28 cellular contexts compared by ENCODE assay signal in genomic region chr12:85275359-85275758, GRCh38. TPM values are rescaled to one million over a fixed set of nuclear protein-coding genes. Genes with fewer than 3 reads are reported as not detected.
A peak's percentile ranks its signal among the peaks of the same experiment; 100 is the strongest.
DNase-seq lines count a peak whose midpoint lies in the region; ATAC-seq, FAIRE-seq and TF ChIP-seq lines count a peak whose summit lies in the region.
"Had no signal": no experiment of that assay in that cellular context is flagged by ENCODE, and none has a peak within 500 bp of the region (broad histone marks: within the 10 kb centered on the region; RNA-seq: fewer than 3 reads in every experiment).

No MANE protein-coding gene starts in this region.

- TF ChIP-seq CTCF in A549 (IDR thresholded peaks at IDR 0.05), result no peak
- TF ChIP-seq CTCF in MM.1S (IDR thresholded peaks at IDR 0.05; ENCODE audit: low read length), result no peak
- TF ChIP-seq CTCF in mesothelial cell of epicardium (IDR thresholded peaks at IDR 0.05; ENCODE audit: unreplicated experiment), result no peak
- no peak for TF ChIP-seq CTCF in Peyer's patch (IDR thresholded peaks at IDR 0.05)

- no peak for FAIRE-seq in A549 (lab: Jason Lieb, UNC)
- FAIRE-seq: endometrium, GM18507, RCC 7860, TTC549 had no signal

- 0 out of 2 replicates have a peak, but pooled peaks cover 5% of the 10 kb centered on the region for H3F3A ChIP-seq in MM.1S (ENCODE audit: insufficient read depth, low read length)

- H3K4me3 Mint-ChIP-seq in mesothelial cell of epicardium, result no peak overlapping the region
- H3K4me3 Mint-ChIP-seq: activated naive CD8-positive, alpha-beta T cell treated with anti-CD3 and anti-CD28 coated beads for 36 hours; naive thymus-derived CD4-positive, alpha-beta T cell had no signal

- H3K9me3 Mint-ChIP-seq in mesothelial cell of epicardium, result no peaks in the 10 kb centered on the region

- WGBS in A549 (ENCODE audit: missing lambda C conversion rate), result 24% methylated on average over 2 of the region's 2 CpGs

- no peaks in the 10 kb centered on the region for H3K9me2 ChIP-seq in MM.1S (replicated peaks; ENCODE audit: insufficient read depth, low read length)

- H3K4me1 ChIP-seq in A549 (peaks cover 5% of the 10 kb centered on the region; the same call in 1 of the 3 replicates), MM.1S (ENCODE audit: low read length) (peaks cover 7% of the 10 kb centered on the region; the same call in 1 of the 2 replicates), adipocyte (ENCODE audit: control insufficient read depth, insufficient read depth, low read length) (peaks cover 8% of the 10 kb centered on the region), Peyer's patch (peaks cover 0 to 10% (median 0%) of the 10 kb centered on the region in 4 donors)
- H3K4me1 ChIP-seq: SJCRH30 had no signal

- H3K27ac ChIP-seq in A549 (peak overlapping the region in 1 of 2 experiments; percentile 44; a peak in 2 of 6 replicates), MM.1S (ENCODE audit: low read length) (no peak overlapping the region), Peyer's patch (no peak overlapping the region)
- H3K27ac ChIP-seq: ascending aorta; BLaER1 treated with 17β-estradiol and CSF1 and Interleukin-3, amounts not matched to agents 10 nM and 100 nM; left ventricle myocardium inferior; SJCRH30; transverse colon had no signal

- no peak overlapping the region for H2AFZ ChIP-seq in MM.1S (ENCODE audit: low read length)

- POLR2A ChIA-PET in A549 (lab: Yijun Ruan, JAX), result no interaction called here

- TF ChIP-seq EP300 in A549 (IDR thresholded peaks at IDR 0.05), result no peak

- TF ChIP-seq POLR2A in A549 (IDR thresholded peaks at IDR 0.05; ENCODE audit: low read length) (no peak), Peyer's patch (IDR thresholded peaks at IDR 0.05) (no peak)

- no peaks in the 10 kb centered on the region for H3K36me3 Mint-ChIP-seq in mesothelial cell of epicardium
- H3K36me3 Mint-ChIP-seq: activated naive CD8-positive, alpha-beta T cell treated with anti-CD3 and anti-CD28 coated beads for 36 hours had no signal

- H3K27me3 ChIP-seq in MM.1S (replicated peaks; ENCODE audit: insufficient read depth, low read length) (no peaks in the 10 kb centered on the region), adipocyte (replicated peaks; ENCODE audit: control insufficient read depth, insufficient read depth, low read length) (peaks cover 38% of the 10 kb centered on the region), Peyer's patch (peaks cover 0 to 13% of the 10 kb centered on the region in 2 donors)
- H3K27me3 ChIP-seq: BLaER1 treated with 17β-estradiol and CSF1 and Interleukin-3, amounts not matched to agents 10 nM and 100 nM; SJCRH30 had no signal

- no peak for ATAC-seq in A549
- ATAC-seq in HG03095 (IDR thresholded peaks at IDR 0.05; ENCODE audit: unreplicated experiment), result no peak
- ATAC-seq: naive thymus-derived CD4-positive, alpha-beta T cell had no signal

- H3K36me3 ChIP-seq in MM.1S (replicated peaks; ENCODE audit: insufficient read depth, low read length) (no peaks in the 10 kb centered on the region), adipocyte (ENCODE audit: control insufficient read depth, insufficient read depth, low read length, severe bottlenecking) (no peaks in the 10 kb centered on the region), Peyer's patch (no peaks in the 10 kb centered on the region)
- H3K36me3 ChIP-seq: ascending aorta; BLaER1 treated with 17β-estradiol and CSF1 and Interleukin-3, amounts not matched to agents 10 nM and 100 nM; left ventricle myocardium inferior; SJCRH30; transverse colon had no signal

- H3K27me3 Mint-ChIP-seq in mesothelial cell of epicardium (ENCODE audit: low read depth), result peaks cover 53% of the 10 kb centered on the region

- H3K4me2 ChIP-seq in A549, result 0 out of 3 replicates have a peak overlapping the region, but pooled peaks have one; percentile 21
- no peak overlapping the region for H3K4me2 ChIP-seq in MM.1S (ENCODE audit: low read depth, low read length)

- no peak for TF ChIP-seq RAD21 in A549 (conservative IDR thresholded peaks at IDR 0.05 in 1 of 2, IDR thresholded peaks at IDR 0.05 in 1 of 2)

- peaks cover 29% of the 10 kb centered on the region for H3K4me1 Mint-ChIP-seq in mesothelial cell of epicardium

- no peaks in the 10 kb centered on the region for H4K20me1 ChIP-seq in MM.1S (ENCODE audit: insufficient read depth, low read length)
- H4K20me1 ChIP-seq: BLaER1 treated with 17β-estradiol and CSF1 and Interleukin-3, amounts not matched to agents 10 nM and 100 nM had no signal

- H3K9ac ChIP-seq in MM.1S (ENCODE audit: low read length) (no peak overlapping the region), adipocyte (ENCODE audit: low read length) (no peak overlapping the region)
- H3K9ac ChIP-seq: BLaER1 treated with 17β-estradiol and CSF1 and Interleukin-3, amounts not matched to agents 10 nM and 100 nM had no signal

- no peaks in the 10 kb centered on the region for H3K79me2 ChIP-seq in MM.1S (ENCODE audit: low read length)

- DNase-seq in A549 (ENCODE audit: low read depth in 1 of 2, low spot score in 1 of 2) (peak in 1 of 2 experiments; percentile 38), MM.1S (peak; percentile 58), adipocyte (ENCODE audit: low read depth) (peak; percentile 67), mesothelial cell of epicardium (ENCODE audit: low spot score in 2 of 2, unreplicated experiment in 2 of 2) (peak; percentile 27 to 53), Peyer's patch (no peak)
- no peak for DNase-seq in activated CD4-positive, CD25-positive, alpha-beta regulatory T cell treated with anti-CD3 and anti-CD28 coated beads, Interleukin-2, amount 50 U/mL, for 72 hours
- DNase-seq: activated CD4-positive, alpha-beta T cell treated with anti-CD3 and anti-CD28 coated beads for 48 hours; activated CD8-positive, alpha-beta memory T cell treated with anti-CD3 and anti-CD28 coated beads for 24 hours; activated effector memory CD4-positive, alpha-beta T cell treated with anti-CD3 and anti-CD28 coated beads, Interleukin-2, amount 50 U/mL, for 16 hours; activated naive CD8-positive, alpha-beta T cell treated with anti-CD3 and anti-CD28 coated beads for 36 hours; caudate nucleus; dermis blood vessel endothelial cell; KBM-7; left ventricle myocardium inferior; naive thymus-derived CD4-positive, alpha-beta T cell; NCI-H146; NCI-H524; T-helper 1 cell; transverse colon had no signal

- CTCF ChIA-PET in A549 (lab: Yijun Ruan, JAX), result no interaction called here

- H3K9me3 ChIP-seq in A549, result no peaks in the 10 kb centered on the region
- no peaks in the 10 kb centered on the region for H3K9me3 ChIP-seq in MM.1S (replicated peaks; ENCODE audit: insufficient read depth, low read length)
- H3K9me3 ChIP-seq in adipocyte (ENCODE audit: control insufficient read depth, low read length), result peaks cover 3% of the 10 kb centered on the region
- peaks cover 0 to 5% (median 0%) of the 10 kb centered on the region in 4 donors for H3K9me3 ChIP-seq in Peyer's patch
- H3K9me3 ChIP-seq: left ventricle myocardium inferior, SJCRH30, transverse colon had no signal

- H3K27ac Mint-ChIP-seq in mesothelial cell of epicardium, result peak overlapping the region; percentile 78
- H3K27ac Mint-ChIP-seq: activated naive CD8-positive, alpha-beta T cell treated with anti-CD3 and anti-CD28 coated beads for 36 hours; naive thymus-derived CD4-positive, alpha-beta T cell had no signal

- H3K4me3 ChIP-seq in A549, result no peak overlapping the region
- no peak overlapping the region for H3K4me3 ChIP-seq in MM.1S (ENCODE audit: low read length)
- no peak overlapping the region for H3K4me3 ChIP-seq in adipocyte (ENCODE audit: low read length)
- no peak overlapping the region for H3K4me3 ChIP-seq in Peyer's patch
- H3K4me3 ChIP-seq: ascending aorta; BLaER1 treated with 17β-estradiol and CSF1 and Interleukin-3, amounts not matched to agents 10 nM and 100 nM; left ventricle myocardium inferior; SJCRH30; transverse colon had no signal

TF ChIP-seq in A549, 52 proteins besides CTCF, POLR2A, EP300 and RAD21:
- TF ChIP-seq, protein P1, sequence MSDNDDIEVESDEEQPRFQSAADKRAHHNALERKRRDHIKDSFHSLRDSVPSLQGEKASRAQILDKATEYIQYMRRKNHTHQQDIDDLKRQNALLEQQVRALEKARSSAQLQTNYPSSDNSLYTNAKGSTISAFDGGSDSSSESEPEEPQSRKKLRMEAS (IDR thresholded peaks at IDR 0.05), result peak; percentile 52; the same call in 1 of the 2 replicates
- TF ChIP-seq MAZ (IDR thresholded peaks at IDR 0.05; ENCODE audit: borderline replicate concordance, low read depth, low read length), result no peak
- TF ChIP-seq, protein P2, sequence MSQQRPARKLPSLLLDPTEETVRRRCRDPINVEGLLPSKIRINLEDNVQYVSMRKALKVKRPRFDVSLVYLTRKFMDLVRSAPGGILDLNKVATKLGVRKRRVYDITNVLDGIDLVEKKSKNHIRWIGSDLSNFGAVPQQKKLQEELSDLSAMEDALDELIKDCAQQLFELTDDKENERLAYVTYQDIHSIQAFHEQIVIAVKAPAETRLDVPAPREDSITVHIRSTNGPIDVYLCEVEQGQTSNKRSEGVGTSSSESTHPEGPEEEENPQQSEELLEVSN (IDR thresholded peaks at IDR 0.05; ENCODE audit: borderline replicate concordance, low read depth), result peak; percentile 65; the same call in 1 of the 2 replicates

RNA-seq across cellular contexts. Expression of gene ALX1, which starts 4.7 kb away (rescaled TPM):
- polyA plus RNA-seq in A549 (2011; rRNA removed) (6.0 and 6.4 TPM in 2 replicates), A549 (2017; fragmentation: RNase III; extraction: RNeasy Plus Mini Kit Qiagen cat#74134 plus additional on column Dnase treatment) (4.4 to 7.1 TPM (median 5.9 TPM) in 3 replicates)
- 3.6 and 4.0 TPM in 2 replicates for polyA plus RNA-seq in A549 (2012; cell fraction: cytosol; rRNA removed)
- polyA plus RNA-seq in A549 (2012; cell fraction: nucleus; rRNA removed), result 2.2 TPM in 2 replicates
- polyA minus RNA-seq in A549 (2011; rRNA and poly(A)+ RNA removed), result 5.0 and 5.6 TPM in 2 replicates
- total RNA-seq in mesothelial cell of epicardium (12.4 to 14.2 TPM (median 12.7 TPM) in 3 replicates), Peyer's patch (not detected)
- total RNA-seq: activated naive CD8-positive, alpha-beta T cell treated with anti-CD3 and anti-CD28 coated beads for 36 hours; ascending aorta; dermis blood vessel endothelial cell; HT1080; left ventricle myocardium inferior; naive thymus-derived CD4-positive, alpha-beta T cell; transverse colon had no signal
- polyA plus RNA-seq: naive thymus-derived CD4-positive, alpha-beta T cell had no signal

Comparison
In these comparisons a context has a peak if more than half of its experiments do, and no peak if none do; other contexts are left out.
1. DNase-seq: peak in MM.1S (single experiment), adipocyte (single experiment) and mesothelial cell of epicardium (2 of 2); none in Peyer's patch (0 of 3) and activated CD4-positive, CD25-positive, alpha-beta regulatory T cell treated with anti-CD3 and anti-CD28 coated beads, Interleukin-2, amount 50 U/mL, for 72 hours (single experiment).
2. RNA of gene ALX1, which starts 4.7 kb away (total RNA-seq): 12.4 to 14.2 TPM in mesothelial cell of epicardium; not detected in Peyer's patch; every median in the first group is over 10 times any median in the second.